18 cellular contexts compared by ENCODE assay signal in genomic region chr1:179003474-179004066, GRCh38. TPM values are rescaled to one million over a fixed set of nuclear protein-coding genes. Genes with fewer than 3 reads are reported as not detected.
DNase-seq lines count a peak whose midpoint lies in the region; ATAC-seq and TF ChIP-seq lines count a peak whose summit lies in the region.
"Had no signal": no experiment of that assay in that cellular context is flagged by ENCODE, and none has a peak within 500 bp of the region (broad histone marks: within the 10 kb centered on the region; RNA-seq: fewer than 3 reads in every experiment).

No MANE protein-coding gene starts in this region.

- TF ChIP-seq CTCF in right lobe of liver (IDR thresholded peaks at IDR 0.05): no peak

- no peaks in the 10 kb centered on the region for H3K27me3 Mint-ChIP-seq in activated CD4-positive, alpha-beta T cell treated with anti-CD3 and anti-CD28 coated beads, Interleukin-2, amount 10 ng/mL, durations not matched to agents 7 days and 5 days
- no peaks in the 10 kb centered on the region for H3K27me3 Mint-ChIP-seq in activated CD4-positive, alpha-beta T cell treated with anti-CD3 and anti-CD28 coated beads for 36 hours
- H3K27me3 Mint-ChIP-seq in T-helper 17 cell: peaks cover 4% of the 10 kb centered on the region
- H3K27me3 Mint-ChIP-seq: activated B cell treated with CpG ODN at 0.5 μM for 24 hours had no signal

- DNase-seq in activated CD4-positive, alpha-beta T cell treated with anti-CD3 and anti-CD28 coated beads, Interleukin-2, amount 10 ng/mL, durations not matched to agents 7 days and 5 days: no peak
- DNase-seq in activated CD4-positive, alpha-beta T cell treated with anti-CD3 and anti-CD28 coated beads for 36 hours: no peak
- no peak for DNase-seq in T-helper 17 cell
- no peak for DNase-seq in right lobe of liver
- DNase-seq in stimulated activated effector memory CD8-positive, alpha-beta T cell treated with anti-CD3 and anti-CD28 coated beads, Interleukin-12 subunit alpha, Interleukin-12 subunit beta, amount 100 ng/mL, for 72 hours (ENCODE audit: low spot score in 2 of 2): no peak
- DNase-seq in NCI-H510A treated with DMSO at 0.1 percent for 48 hours (lab: John Stamatoyannopoulos, UW): no peak
- DNase-seq: HFFc6, NCI-H2227 treated with DMSO at 0.1 percent for 48 hours, testis had no signal

- TF ChIP-seq POLR2A in right lobe of liver (IDR thresholded peaks at IDR 0.05): no peak

- H3K9me3 ChIP-seq in T-helper 17 cell (ENCODE audit: control insufficient read depth, low read length, poor library complexity, severe bottlenecking) (no peaks in the 10 kb centered on the region), right lobe of liver (no peaks in the 10 kb centered on the region)
- H3K9me3 ChIP-seq: BLaER1, left ventricle myocardium inferior, testis had no signal

- no peaks in the 10 kb centered on the region for H3K36me3 Mint-ChIP-seq in activated CD4-positive, alpha-beta T cell treated with anti-CD3 and anti-CD28 coated beads, Interleukin-2, amount 10 ng/mL, durations not matched to agents 7 days and 5 days (ENCODE audit: low read depth)
- no peaks in the 10 kb centered on the region for H3K36me3 Mint-ChIP-seq in activated CD4-positive, alpha-beta T cell treated with anti-CD3 and anti-CD28 coated beads for 36 hours (ENCODE audit: low read depth)
- no peaks in the 10 kb centered on the region for H3K36me3 Mint-ChIP-seq in T-helper 17 cell (ENCODE audit: low read depth)
- no peaks in the 10 kb centered on the region for H3K36me3 Mint-ChIP-seq in stimulated activated effector memory CD8-positive, alpha-beta T cell treated with anti-CD3 and anti-CD28 coated beads, Interleukin-12 subunit alpha, Interleukin-12 subunit beta, amount 100 ng/mL, for 72 hours

- no peaks in the 10 kb centered on the region for H3K36me3 ChIP-seq in right lobe of liver
- H3K36me3 ChIP-seq: BLaER1, left ventricle myocardium inferior had no signal

- intact Hi-C loops in activated CD4-positive, alpha-beta T cell treated with anti-CD3 and anti-CD28 coated beads for 36 hours (cut with DNase I, micrococcal nuclease): loop anchor here (2.0 to 10.0 kb wide), 2 partner anchors 471 to 699 kb away; no protein-coding TSS in a partner anchor
- intact Hi-C loops in right lobe of liver (cut with DNase I): loop anchor here (5.0 to 10.0 kb wide), 2 partner anchors 229 to 236 kb away; no protein-coding TSS in a partner anchor

- peak overlapping the region; percentile 76 for H3K27ac Mint-ChIP-seq in activated CD4-positive, alpha-beta T cell treated with anti-CD3 and anti-CD28 coated beads, Interleukin-2, amount 10 ng/mL, durations not matched to agents 7 days and 5 days
- H3K27ac Mint-ChIP-seq in activated CD4-positive, alpha-beta T cell treated with anti-CD3 and anti-CD28 coated beads for 36 hours: no peak overlapping the region
- H3K27ac Mint-ChIP-seq in T-helper 17 cell: peak overlapping the region; percentile 85
- peak overlapping the region; percentile 84 for H3K27ac Mint-ChIP-seq in stimulated activated effector memory CD8-positive, alpha-beta T cell treated with anti-CD3 and anti-CD28 coated beads, Interleukin-12 subunit alpha, Interleukin-12 subunit beta, amount 100 ng/mL, for 72 hours
- H3K27ac Mint-ChIP-seq: HFFc6; T-helper 1 cell treated with Interleukin-12 subunit alpha and Interleukin-12 subunit beta and Interleukin-4 antibody, amounts not matched to agents 30 μg/mL and 1 μg/mL, for 36 hours had no signal

- 78% methylated on average over 6 of the region's 8 CpGs for WGBS in right lobe of liver (ENCODE audit: insufficient coverage, low coverage, low lambda C conversion rate, missing lambda C conversion rate)

- H3K4me1 ChIP-seq in right lobe of liver: peaks cover 0 to 14% (median 2%) of the 10 kb centered on the region in 4 donors

- no peaks in the 10 kb centered on the region for H3K9me3 Mint-ChIP-seq in activated CD4-positive, alpha-beta T cell treated with anti-CD3 and anti-CD28 coated beads, Interleukin-2, amount 10 ng/mL, durations not matched to agents 7 days and 5 days
- no peaks in the 10 kb centered on the region for H3K9me3 Mint-ChIP-seq in activated CD4-positive, alpha-beta T cell treated with anti-CD3 and anti-CD28 coated beads for 36 hours (ENCODE audit: low read depth)
- no peaks in the 10 kb centered on the region for H3K9me3 Mint-ChIP-seq in stimulated activated effector memory CD8-positive, alpha-beta T cell treated with anti-CD3 and anti-CD28 coated beads, Interleukin-12 subunit alpha, Interleukin-12 subunit beta, amount 100 ng/mL, for 72 hours
- H3K9me3 Mint-ChIP-seq: activated B cell treated with CpG ODN at 0.5 μM for 24 hours; HFFc6; T-helper 1 cell treated with Interleukin-12 subunit alpha and Interleukin-12 subunit beta and Interleukin-4 antibody, amounts not matched to agents 30 μg/mL and 1 μg/mL, for 36 hours had no signal

- CTCF ChIA-PET in activated CD4-positive, alpha-beta T cell treated with anti-CD3 and anti-CD28 coated beads, Interleukin-2, amount 10 ng/mL, durations not matched to agents 7 days and 5 days (lab: Charles Lee): interaction anchor here (0.6 to 3.1 kb wide), 13 partner anchors 11 to 476 kb away, joined by 3 to 15 read pairs (median 4); no protein-coding TSS in a partner anchor
- CTCF ChIA-PET in activated CD4-positive, alpha-beta T cell treated with anti-CD3 and anti-CD28 coated beads for 36 hours (lab: Charles Lee): interaction anchor here (0.6 to 5.6 kb wide), 42 partner anchors 11 to 693 kb away, joined by 3 to 60 read pairs (median 3); no protein-coding TSS in a partner anchor

- POLR2A ChIA-PET in activated CD4-positive, alpha-beta T cell treated with anti-CD3 and anti-CD28 coated beads, Interleukin-2, amount 10 ng/mL, durations not matched to agents 7 days and 5 days (lab: Charles Lee): interaction anchor here (0.6 kb wide), 1 partner anchor 1369 kb away, joined by 4 read pairs; no protein-coding TSS in a partner anchor
- POLR2A ChIA-PET in activated CD4-positive, alpha-beta T cell treated with anti-CD3 and anti-CD28 coated beads for 36 hours (lab: Charles Lee): no interaction called here

- peak overlapping the region; percentile 55 to 83 (median 74) for H3K27ac ChIP-seq in right lobe of liver
- H3K27ac ChIP-seq: 22Rv1, BLaER1, left ventricle myocardium inferior had no signal

- no peaks in the 10 kb centered on the region for H3K27me3 ChIP-seq in right lobe of liver
- H3K27me3 ChIP-seq: BLaER1, dorsolateral prefrontal cortex, testis had no signal

- no peak overlapping the region for H3K4me3 ChIP-seq in right lobe of liver
- H3K4me3 ChIP-seq: BLaER1, smooth muscle cell, testis had no signal

- H3K4me3 Mint-ChIP-seq in activated CD4-positive, alpha-beta T cell treated with anti-CD3 and anti-CD28 coated beads, Interleukin-2, amount 10 ng/mL, durations not matched to agents 7 days and 5 days: no peak overlapping the region
- H3K4me3 Mint-ChIP-seq in activated CD4-positive, alpha-beta T cell treated with anti-CD3 and anti-CD28 coated beads for 36 hours: no peak overlapping the region
- H3K4me3 Mint-ChIP-seq in T-helper 17 cell: no peak overlapping the region
- no peak overlapping the region for H3K4me3 Mint-ChIP-seq in stimulated activated effector memory CD8-positive, alpha-beta T cell treated with anti-CD3 and anti-CD28 coated beads, Interleukin-12 subunit alpha, Interleukin-12 subunit beta, amount 100 ng/mL, for 72 hours
- H3K4me3 Mint-ChIP-seq: HFFc6; T-helper 1 cell treated with Interleukin-12 subunit alpha and Interleukin-12 subunit beta and Interleukin-4 antibody, amounts not matched to agents 30 μg/mL and 1 μg/mL, for 36 hours had no signal

- H3K4me1 Mint-ChIP-seq in activated CD4-positive, alpha-beta T cell treated with anti-CD3 and anti-CD28 coated beads, Interleukin-2, amount 10 ng/mL, durations not matched to agents 7 days and 5 days: peaks cover 15% of the 10 kb centered on the region
- peaks cover 13% of the 10 kb centered on the region for H3K4me1 Mint-ChIP-seq in activated CD4-positive, alpha-beta T cell treated with anti-CD3 and anti-CD28 coated beads for 36 hours
- H3K4me1 Mint-ChIP-seq in T-helper 17 cell: peaks cover 10% of the 10 kb centered on the region
- peaks cover 22% of the 10 kb centered on the region for H3K4me1 Mint-ChIP-seq in stimulated activated effector memory CD8-positive, alpha-beta T cell treated with anti-CD3 and anti-CD28 coated beads, Interleukin-12 subunit alpha, Interleukin-12 subunit beta, amount 100 ng/mL, for 72 hours

- no peak for ATAC-seq in activated CD4-positive, alpha-beta T cell treated with anti-CD3 and anti-CD28 coated beads for 36 hours
- no peak for ATAC-seq in T-helper 17 cell
- no peak for ATAC-seq in right lobe of liver
- no peak for ATAC-seq in stimulated activated effector memory CD8-positive, alpha-beta T cell treated with anti-CD3 and anti-CD28 coated beads, Interleukin-12 subunit alpha, Interleukin-12 subunit beta, amount 100 ng/mL, for 72 hours
- ATAC-seq in GM19397 (IDR thresholded peaks at IDR 0.05; ENCODE audit: unreplicated experiment): no peak
- ATAC-seq in HG03139 (IDR thresholded peaks at IDR 0.05; ENCODE audit: unreplicated experiment): no peak

RNA-seq across cellular contexts. Expression of gene FAM20B, which starts 22.1 kb away (rescaled TPM):
- total RNA-seq in activated CD4-positive, alpha-beta T cell treated with anti-CD3 and anti-CD28 coated beads, Interleukin-2, amount 10 ng/mL, durations not matched to agents 7 days and 5 days: 10 to 100 TPM; 25.1 to 31.3 TPM
- total RNA-seq in activated CD4-positive, alpha-beta T cell treated with anti-CD3 and anti-CD28 coated beads for 36 hours: 10 to 100 TPM; 21.7 to 35.8 TPM
- total RNA-seq in T-helper 17 cell (10 to 100 TPM; 18.1 to 26.7 TPM), right lobe of liver (10 to 100 TPM; 14.7 to 19.6 (median 17.1) TPM)
